1 cellular context compared by ENCODE assay signal in the genomic region with DNA sequence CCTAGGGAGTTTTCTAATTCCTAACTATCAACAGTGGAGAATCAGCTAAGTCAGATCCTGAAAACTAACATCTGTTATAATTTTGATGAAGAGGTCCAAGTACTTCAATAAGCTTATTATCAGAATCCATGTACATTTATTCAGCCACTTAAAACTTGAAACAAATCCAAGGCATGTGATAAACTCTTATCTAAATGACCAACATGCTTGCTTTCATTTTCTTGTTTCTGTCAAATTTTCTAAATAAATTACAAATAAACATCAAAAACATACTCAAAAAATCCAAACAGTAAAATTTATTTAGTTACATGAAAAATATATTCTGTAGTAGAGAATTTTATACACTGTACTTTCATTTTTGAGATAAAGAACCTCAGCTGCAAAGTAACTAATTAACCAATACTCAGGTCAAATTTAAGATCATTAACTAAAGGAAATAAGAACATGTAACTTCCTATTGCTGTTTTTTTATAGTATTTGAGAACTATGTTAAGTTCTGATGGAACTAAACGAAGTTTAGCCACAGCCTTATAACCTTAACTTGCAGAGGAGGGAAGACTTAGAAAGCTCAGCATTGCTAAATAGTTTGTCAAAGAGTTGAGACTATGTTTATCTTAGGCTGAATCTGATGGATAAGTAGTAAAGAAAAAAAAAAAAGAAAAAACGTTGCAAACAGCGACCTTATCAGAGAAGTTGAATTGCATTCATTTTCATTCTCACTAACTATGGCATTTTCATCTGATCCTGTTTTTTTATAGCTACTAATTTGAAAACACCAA.
TF ChIP-seq lines count a peak whose summit lies in the region.

No MANE protein-coding gene starts in this region.

TF ChIP-seq in GM12878, 131 proteins besides CTCF, POLR2A, EP300 and RAD21:
- TF ChIP-seq, protein P1, sequence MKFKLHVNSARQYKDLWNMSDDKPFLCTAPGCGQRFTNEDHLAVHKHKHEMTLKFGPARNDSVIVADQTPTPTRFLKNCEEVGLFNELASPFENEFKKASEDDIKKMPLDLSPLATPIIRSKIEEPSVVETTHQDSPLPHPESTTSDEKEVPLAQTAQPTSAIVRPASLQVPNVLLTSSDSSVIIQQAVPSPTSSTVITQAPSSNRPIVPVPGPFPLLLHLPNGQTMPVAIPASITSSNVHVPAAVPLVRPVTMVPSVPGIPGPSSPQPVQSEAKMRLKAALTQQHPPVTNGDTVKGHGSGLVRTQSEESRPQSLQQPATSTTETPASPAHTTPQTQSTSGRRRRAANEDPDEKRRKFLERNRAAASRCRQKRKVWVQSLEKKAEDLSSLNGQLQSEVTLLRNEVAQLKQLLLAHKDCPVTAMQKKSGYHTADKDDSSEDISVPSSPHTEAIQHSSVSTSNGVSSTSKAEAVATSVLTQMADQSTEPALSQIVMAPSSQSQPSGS (IDR thresholded peaks at IDR 0.05; ENCODE audit: low read length): no peak
- TF ChIP-seq WRNIP1 (IDR thresholded peaks at IDR 0.05; ENCODE audit: borderline replicate concordance, low read depth, low read length): no peak
- no peak for TF ChIP-seq HDAC6 (IDR thresholded peaks at IDR 0.05; ENCODE audit: unreplicated experiment)
- no peak for TF ChIP-seq ATF3 (IDR thresholded peaks at IDR 0.05; ENCODE audit: borderline replicate concordance, extremely low read depth, low read depth, low read length)
- TF ChIP-seq ZNF207 (IDR thresholded peaks at IDR 0.05; ENCODE audit: borderline replicate concordance): no peak
- no peak for TF ChIP-seq STAT1 (conservative IDR thresholded peaks at IDR 0.05)
- no peak for TF ChIP-seq HSF1 (IDR thresholded peaks at IDR 0.05; ENCODE audit: low read depth, low read length)
- TF ChIP-seq, protein P2, sequence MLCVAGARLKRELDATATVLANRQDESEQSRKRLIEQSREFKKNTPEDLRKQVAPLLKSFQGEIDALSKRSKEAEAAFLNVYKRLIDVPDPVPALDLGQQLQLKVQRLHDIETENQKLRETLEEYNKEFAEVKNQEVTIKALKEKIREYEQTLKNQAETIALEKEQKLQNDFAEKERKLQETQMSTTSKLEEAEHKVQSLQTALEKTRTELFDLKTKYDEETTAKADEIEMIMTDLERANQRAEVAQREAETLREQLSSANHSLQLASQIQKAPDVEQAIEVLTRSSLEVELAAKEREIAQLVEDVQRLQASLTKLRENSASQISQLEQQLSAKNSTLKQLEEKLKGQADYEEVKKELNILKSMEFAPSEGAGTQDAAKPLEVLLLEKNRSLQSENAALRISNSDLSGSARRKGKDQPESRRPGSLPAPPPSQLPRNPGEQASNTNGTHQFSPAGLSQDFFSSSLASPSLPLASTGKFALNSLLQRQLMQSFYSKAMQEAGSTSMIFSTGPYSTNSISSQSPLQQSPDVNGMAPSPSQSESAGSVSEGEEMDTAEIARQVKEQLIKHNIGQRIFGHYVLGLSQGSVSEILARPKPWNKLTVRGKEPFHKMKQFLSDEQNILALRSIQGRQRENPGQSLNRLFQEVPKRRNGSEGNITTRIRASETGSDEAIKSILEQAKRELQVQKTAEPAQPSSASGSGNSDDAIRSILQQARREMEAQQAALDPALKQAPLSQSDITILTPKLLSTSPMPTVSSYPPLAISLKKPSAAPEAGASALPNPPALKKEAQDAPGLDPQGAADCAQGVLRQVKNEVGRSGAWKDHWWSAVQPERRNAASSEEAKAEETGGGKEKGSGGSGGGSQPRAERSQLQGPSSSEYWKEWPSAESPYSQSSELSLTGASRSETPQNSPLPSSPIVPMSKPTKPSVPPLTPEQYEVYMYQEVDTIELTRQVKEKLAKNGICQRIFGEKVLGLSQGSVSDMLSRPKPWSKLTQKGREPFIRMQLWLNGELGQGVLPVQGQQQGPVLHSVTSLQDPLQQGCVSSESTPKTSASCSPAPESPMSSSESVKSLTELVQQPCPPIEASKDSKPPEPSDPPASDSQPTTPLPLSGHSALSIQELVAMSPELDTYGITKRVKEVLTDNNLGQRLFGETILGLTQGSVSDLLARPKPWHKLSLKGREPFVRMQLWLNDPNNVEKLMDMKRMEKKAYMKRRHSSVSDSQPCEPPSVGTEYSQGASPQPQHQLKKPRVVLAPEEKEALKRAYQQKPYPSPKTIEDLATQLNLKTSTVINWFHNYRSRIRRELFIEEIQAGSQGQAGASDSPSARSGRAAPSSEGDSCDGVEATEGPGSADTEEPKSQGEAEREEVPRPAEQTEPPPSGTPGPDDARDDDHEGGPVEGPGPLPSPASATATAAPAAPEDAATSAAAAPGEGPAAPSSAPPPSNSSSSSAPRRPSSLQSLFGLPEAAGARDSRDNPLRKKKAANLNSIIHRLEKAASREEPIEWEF (IDR thresholded peaks at IDR 0.05; ENCODE audit: insufficient replicate concordance, low read depth, low read length): no peak
- no peak for TF ChIP-seq TBL1XR1 (IDR thresholded peaks at IDR 0.05; ENCODE audit: low read depth, low read length)
- TF ChIP-seq EGR1 (IDR thresholded peaks at IDR 0.05; ENCODE audit: borderline replicate concordance in 1 of 2, low read depth in 2 of 2, low read length in 2 of 2): no peak
- TF ChIP-seq SREBF2 (IDR thresholded peaks at IDR 0.05; ENCODE audit: low read length): no peak
- no peak for TF ChIP-seq JUNB (IDR thresholded peaks at IDR 0.05)
- TF ChIP-seq, protein P3, sequence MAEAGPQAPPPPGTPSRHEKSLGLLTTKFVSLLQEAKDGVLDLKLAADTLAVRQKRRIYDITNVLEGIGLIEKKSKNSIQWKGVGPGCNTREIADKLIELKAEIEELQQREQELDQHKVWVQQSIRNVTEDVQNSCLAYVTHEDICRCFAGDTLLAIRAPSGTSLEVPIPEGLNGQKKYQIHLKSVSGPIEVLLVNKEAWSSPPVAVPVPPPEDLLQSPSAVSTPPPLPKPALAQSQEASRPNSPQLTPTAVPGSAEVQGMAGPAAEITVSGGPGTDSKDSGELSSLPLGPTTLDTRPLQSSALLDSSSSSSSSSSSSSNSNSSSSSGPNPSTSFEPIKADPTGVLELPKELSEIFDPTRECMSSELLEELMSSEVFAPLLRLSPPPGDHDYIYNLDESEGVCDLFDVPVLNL (IDR thresholded peaks at IDR 0.05; ENCODE audit: low read depth, low read length): no peak
- TF ChIP-seq LARP7 (IDR thresholded peaks at IDR 0.05): no peak
- no peak for TF ChIP-seq MXI1 (IDR thresholded peaks at IDR 0.05; ENCODE audit: low read depth, low read length)
- TF ChIP-seq PBX3 (IDR thresholded peaks at IDR 0.05; ENCODE audit: insufficient replicate concordance, low read depth, low read length): no peak
- TF ChIP-seq IRF4 (IDR thresholded peaks at IDR 0.05; ENCODE audit: low read depth, low read length): no peak
- no peak for TF ChIP-seq TAF1 (IDR thresholded peaks at IDR 0.05; ENCODE audit: borderline replicate concordance, low read depth, low read length)
